ENCODE assay signal across 8 cellular contexts in genomic region chr11:63767415-63768231, GRCh38. TPM values are rescaled to one million over a fixed set of nuclear protein-coding genes. Genes with fewer than 3 reads are reported as not detected.
DNase-seq lines count a peak whose midpoint lies in the region; ATAC-seq and TF ChIP-seq lines count a peak whose summit lies in the region.

No MANE protein-coding gene starts in this region.

- H3K4me1 Mint-ChIP-seq in HFFc6 (ENCODE audit: low read depth): peaks cover 38% of the 10 kb centered on the region

- peak overlapping the region; percentile 44 to 87 (median 80) for H3K27ac ChIP-seq in stomach

- TF ChIP-seq EP300 in stomach (IDR thresholded peaks at IDR 0.05): no peak

- peaks cover 43 to 66% (median 61%) of the 10 kb centered on the region in 4 donors for H3K4me1 ChIP-seq in stomach

- peak overlapping the region; percentile 92 for H3K4me3 Mint-ChIP-seq in HFFc6

- peaks cover 0 to 17% (median 6%) of the 10 kb centered on the region in 3 donors for H3K27me3 ChIP-seq in stomach

- H3K9me3 Mint-ChIP-seq in HFFc6: no peaks in the 10 kb centered on the region

- H3K27ac Mint-ChIP-seq in HFFc6: peak overlapping the region; percentile 80

- peaks cover 2% of the 10 kb centered on the region; the same call in 1 of the 2 replicates for H3K27me3 Mint-ChIP-seq in HFFc6 (ENCODE audit: insufficient read depth)

- no peak for TF ChIP-seq CTCF in HFFc6 (IDR thresholded peaks at IDR 0.05)
- peak in 1 of 7 experiments; percentile 18 for TF ChIP-seq CTCF in stomach (IDR thresholded peaks at IDR 0.05)

- no peaks in the 10 kb centered on the region for H3K9me3 ChIP-seq in stomach

- TF ChIP-seq POLR2A in stomach (IDR thresholded peaks at IDR 0.05): no peak

- intact Hi-C loops in stomach (cut with DNase I; ENCODE audit: low total_unique reads): no loop called here

- H3K36me3 ChIP-seq in stomach: no peaks in the 10 kb centered on the region

- no peaks in the 10 kb centered on the region for H3K36me3 Mint-ChIP-seq in HFFc6 (ENCODE audit: low read depth)

- peak overlapping the region; percentile 83 to 92 (median 88) for H3K4me3 ChIP-seq in stomach

- 0 to 1% (median 0%) methylated on average over 30 to 36 of the region's 36 CpGs for WGBS in stomach, 5 donors

- DNase-seq in COLO668 (lab: John Stamatoyannopoulos, UW; ENCODE audit: unreplicated experiment): peak; percentile 25
- peak; percentile 51 for DNase-seq in HFFc6
- DNase-seq in NCI-H774 (lab: John Stamatoyannopoulos, UW): peak; percentile 50
- peak; percentile 44 for DNase-seq in activated T-cell treated with anti-CD3 and anti-CD28 coated beads, Interleukin-2, amount 50 U/mL, for 1 hour
- DNase-seq in midbrain (lab: John Stamatoyannopoulos, UW): peak; percentile 70
- DNase-seq in stomach: no peak

- ATAC-seq in esophagus mucosa: peak; percentile 12
- no peak for ATAC-seq in GM18498 (IDR thresholded peaks at IDR 0.05; ENCODE audit: unreplicated experiment)

RNA-seq across cellular contexts. Expression of gene ZFTA, which starts 1.0 kb away (rescaled TPM):
- total RNA-seq in HFFc6 (2021; fragmentation: NEBNext Ultra II Directional; extraction: Animal tissue kit (Norgen Biotek cat#: 25700)): 10 to 100 TPM; 18.4 to 21.0 (median 19.5) TPM
- total RNA-seq in esophagus mucosa (2.9 TPM), stomach (10 to 100 TPM in 2 of 5 donors, 1 to 10 TPM in 3; 1.8 to 16.8 (median 8.8) TPM)
- polyA plus RNA-seq in stomach: 1 to 10 TPM; 4.4 to 6.9 (median 4.8) TPM

RNA-seq across cellular contexts. Expression of gene SPINDOC, which starts 45.6 kb away (rescaled TPM):
- total RNA-seq in HFFc6 (2021; fragmentation: NEBNext Ultra II Directional; extraction: Animal tissue kit (Norgen Biotek cat#: 25700)): 10 to 100 TPM; 24.7 to 31.7 (median 29.5) TPM
- 4.4 TPM for total RNA-seq in esophagus mucosa
- 10 to 100 TPM in 1 of 5 donors, 1 to 10 TPM in 3, under 1 TPM in 1; 0.45 to 13.6 (median 5.7) TPM for total RNA-seq in stomach
- 10 to 100 TPM in 1 of 3 donors, 1 to 10 TPM in 2; 4.6 to 12.1 (median 5.8) TPM for polyA plus RNA-seq in stomach
